In the genomic region with DNA sequence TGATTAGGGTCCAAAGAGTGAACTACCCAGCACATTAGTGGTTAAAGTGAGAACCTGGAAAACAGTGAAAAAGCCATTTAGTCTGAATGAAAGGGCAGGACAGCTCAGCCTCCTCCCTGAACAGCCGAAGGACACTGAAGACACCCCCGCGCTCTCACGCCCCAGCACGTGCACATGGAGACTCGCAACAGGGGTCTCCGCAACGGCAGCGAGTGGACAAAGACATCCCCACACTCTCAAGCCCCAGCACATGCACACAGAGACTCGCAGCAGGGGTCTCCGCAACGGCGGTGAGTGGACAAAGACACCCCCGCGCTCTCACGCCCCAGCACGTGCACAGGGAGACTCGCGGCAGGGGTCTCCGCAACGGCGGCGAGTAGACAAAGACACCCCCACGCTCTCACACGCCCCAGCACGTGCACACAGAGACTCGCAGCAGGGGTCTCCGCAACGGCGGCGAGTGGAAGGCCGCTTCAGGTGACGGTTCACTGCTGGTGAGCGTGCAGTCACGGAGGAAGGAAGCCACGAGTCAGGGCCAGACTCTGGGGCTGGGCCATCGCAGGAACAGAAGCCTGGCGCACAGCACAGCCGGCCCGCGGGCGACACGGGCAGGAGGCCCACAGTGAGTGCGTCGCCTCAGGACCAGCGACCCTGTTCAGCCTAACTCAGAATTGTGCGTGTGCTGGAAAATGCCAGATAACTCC, we compare ENCODE assay signal across 15 cellular contexts.
"Had no signal": no experiment of that assay in that cellular context is flagged by ENCODE, and none has a peak within 500 bp of the region (broad histone marks: within the 10 kb centered on the region; RNA-seq: fewer than 3 reads in every experiment).

No MANE protein-coding gene starts in this region.

- DNase-seq: activated CD4-positive, alpha-beta memory T cell treated with anti-CD3 and anti-CD28 coated beads, Interleukin-2, amount 10 ng/mL, durations not matched to agents 7 days and 5 days; activated CD8-positive, alpha-beta memory T cell treated with anti-CD3 and anti-CD28 coated beads, Interleukin-2, amount 50 U/mL, for 48 hours; activated naive CD8-positive, alpha-beta T cell treated with anti-CD3 and anti-CD28 coated beads, Interleukin-2, amount 50 U/mL, for 24 hours; effector memory CD4-positive, alpha-beta T cell; hippocampal formation; kidney glomerular epithelial cell; stimulated activated CD4-positive, alpha-beta T cell treated with anti-CD3 and anti-CD28 coated beads, Interleukin-15, amount 100 ng/mL, for 24 hours; stimulated activated CD4-positive, alpha-beta T cell treated with anti-CD3 and anti-CD28 coated beads, Interleukin-4, amount 100 ng/mL, for 24 hours; T-helper 9 cell had no signal

- H3K27ac ChIP-seq: cardiac muscle cell, coronary artery had no signal

- H3K27me3 Mint-ChIP-seq: activated CD4-positive, alpha-beta memory T cell treated with anti-CD3 and anti-CD28 coated beads, Interleukin-2, amount 10 ng/mL, durations not matched to agents 7 days and 5 days; activated naive CD8-positive, alpha-beta T cell treated with anti-CD3 and anti-CD28 coated beads, Interleukin-2, amount 50 U/mL, for 24 hours; naive thymus-derived CD4-positive, alpha-beta T cell had no signal

- FAIRE-seq: astrocyte, urothelium cell line had no signal

- H3K9me3 Mint-ChIP-seq: activated CD4-positive, alpha-beta memory T cell treated with anti-CD3 and anti-CD28 coated beads, Interleukin-2, amount 10 ng/mL, durations not matched to agents 7 days and 5 days; activated naive CD8-positive, alpha-beta T cell treated with anti-CD3 and anti-CD28 coated beads, Interleukin-2, amount 50 U/mL, for 24 hours; naive thymus-derived CD4-positive, alpha-beta T cell had no signal

- H3K4me3 ChIP-seq: cardiac muscle cell, coronary artery, lung had no signal

- H3K4me3 Mint-ChIP-seq: activated CD4-positive, alpha-beta memory T cell treated with anti-CD3 and anti-CD28 coated beads, Interleukin-2, amount 10 ng/mL, durations not matched to agents 7 days and 5 days; activated naive CD8-positive, alpha-beta T cell treated with anti-CD3 and anti-CD28 coated beads, Interleukin-2, amount 50 U/mL, for 24 hours; naive thymus-derived CD4-positive, alpha-beta T cell had no signal

- H3K27ac Mint-ChIP-seq: activated naive CD8-positive, alpha-beta T cell treated with anti-CD3 and anti-CD28 coated beads, Interleukin-2, amount 50 U/mL, for 24 hours had no signal

- H3K27me3 ChIP-seq: cardiac muscle cell had no signal

- ATAC-seq: activated naive CD8-positive, alpha-beta T cell treated with anti-CD3 and anti-CD28 coated beads, Interleukin-2, amount 50 U/mL, for 24 hours; naive thymus-derived CD4-positive, alpha-beta T cell had no signal
